Comparison of ENCODE assay signal across 9 cellular contexts in the genomic region with DNA sequence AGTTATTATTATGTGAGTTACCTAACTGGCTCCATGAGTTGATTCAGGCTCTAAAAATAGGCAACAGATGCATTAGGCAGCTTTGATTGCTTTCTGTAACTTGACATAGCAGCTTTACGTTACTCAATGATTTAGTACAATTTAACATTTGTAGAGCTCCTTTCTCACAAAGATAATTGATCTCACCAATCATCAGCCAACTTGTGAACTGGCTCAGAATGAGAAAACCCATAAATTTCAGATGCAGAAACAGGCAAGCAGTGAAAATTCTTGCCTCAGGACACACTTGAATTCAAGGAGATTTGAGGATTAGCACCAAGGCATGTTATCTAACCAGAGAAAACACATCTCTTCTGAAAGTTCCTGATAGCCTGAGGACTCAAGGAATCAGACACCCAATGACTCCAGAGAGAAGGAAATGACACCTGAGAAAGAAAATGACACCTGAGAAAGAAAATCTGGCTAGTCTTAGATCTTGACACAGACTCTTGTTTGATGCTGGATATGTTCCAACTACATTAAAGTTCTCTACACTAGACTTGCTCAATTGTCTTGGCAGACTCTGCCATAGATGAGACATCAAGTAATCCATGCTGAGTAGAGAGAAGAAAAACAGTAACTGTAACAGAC.
DNase-seq lines count a peak whose midpoint lies in the region; TF ChIP-seq lines count a peak whose summit lies in the region.
"Had no signal": no experiment of that assay in that cellular context is flagged by ENCODE, and none has a peak within 500 bp of the region (broad histone marks: within the 10 kb centered on the region; RNA-seq: fewer than 3 reads in every experiment).

No MANE protein-coding gene starts in this region.

- peak overlapping the region; percentile 25 for H3K4me2 ChIP-seq in GM23248 (ENCODE audit: unreplicated experiment)

- H3K4me3 ChIP-seq in GM23248 (no peak overlapping the region), foreskin fibroblast (ENCODE audit: low read depth in 1 of 2, low read length in 2 of 2) (no peak overlapping the region)

- peaks cover 9% of the 10 kb centered on the region for H3K4me1 ChIP-seq in GM23248 (ENCODE audit: insufficient read depth)
- H3K4me1 ChIP-seq: parathyroid adenoma had no signal

- no peaks in the 10 kb centered on the region for H3K79me2 ChIP-seq in GM23248 (ENCODE audit: insufficient read depth)
- H3K79me2 ChIP-seq: parathyroid adenoma had no signal

- H3K36me3 ChIP-seq in GM23248 (ENCODE audit: low read depth), result no peaks in the 10 kb centered on the region

- H3K27me3 ChIP-seq in GM23248 (replicated peaks; ENCODE audit: insufficient read depth), result no peaks in the 10 kb centered on the region

- H4K20me1 ChIP-seq in GM23248 (ENCODE audit: insufficient read depth), result no peaks in the 10 kb centered on the region

- no peak overlapping the region for H3K27ac ChIP-seq in GM23248
- H3K27ac ChIP-seq: parathyroid adenoma had no signal

- 56 to 66% methylated on average over 1 of the region's 1 CpG for WGBS in GM23248 (ENCODE audit: low coverage in 1 of 2, low lambda C conversion rate in 2 of 2, missing lambda C conversion rate in 2 of 2), 2 experiments

- DNase-seq in EL (peak; percentile 39), GM23248 (peak; percentile 93), NCI-H460 (ENCODE audit: extremely low read depth, low read depth) (peak; percentile 74), foreskin fibroblast (peak; percentile 73 to 89), AML-193 (lab: John Stamatoyannopoulos, UW) (no peak), inferior parietal cortex (ENCODE audit: extremely low spot score) (no peak)
- no peak for DNase-seq in activated CD4-positive, CD25-positive, alpha-beta regulatory T cell (lab: John Stamatoyannopoulos, UW)
- no peak for DNase-seq in activated naive CD4-positive, alpha-beta T cell (lab: John Stamatoyannopoulos, UW)

- in situ Hi-C loops in GM23248 (cut with MboI), result no loop called here

- H2AFZ ChIP-seq in GM23248, result no peak overlapping the region
- H2AFZ ChIP-seq: parathyroid adenoma had no signal

- no peaks in the 10 kb centered on the region for H3K9me3 ChIP-seq in GM23248 (ENCODE audit: low read depth)

- H3F3A ChIP-seq in GM23248 (ENCODE audit: insufficient read depth), result peaks cover 7% of the 10 kb centered on the region; the same call in 1 of the 2 replicates

- H3K9me2 ChIP-seq in GM23248 (ENCODE audit: insufficient read depth), result no peaks in the 10 kb centered on the region

- no peak for TF ChIP-seq CTCF in foreskin fibroblast (IDR thresholded peaks at IDR 0.05; ENCODE audit: low read depth, low read length)

- H3K9ac ChIP-seq in GM23248, result no peak overlapping the region
- H3K9ac ChIP-seq: parathyroid adenoma had no signal

Comparison
In these comparisons a context has a peak if more than half of its experiments do, and no peak if none do; other contexts are left out.
1. DNase-seq: peak in EL (single experiment), GM23248 (single experiment), NCI-H460 (single experiment) and foreskin fibroblast (2 of 2); none in activated CD4-positive, CD25-positive, alpha-beta regulatory T cell (0 of 4), AML-193 (0 of 2), inferior parietal cortex (single experiment) and activated naive CD4-positive, alpha-beta T cell (0 of 4).